Comparison of ENCODE assay signal across 1 cellular context in the genomic region with DNA sequence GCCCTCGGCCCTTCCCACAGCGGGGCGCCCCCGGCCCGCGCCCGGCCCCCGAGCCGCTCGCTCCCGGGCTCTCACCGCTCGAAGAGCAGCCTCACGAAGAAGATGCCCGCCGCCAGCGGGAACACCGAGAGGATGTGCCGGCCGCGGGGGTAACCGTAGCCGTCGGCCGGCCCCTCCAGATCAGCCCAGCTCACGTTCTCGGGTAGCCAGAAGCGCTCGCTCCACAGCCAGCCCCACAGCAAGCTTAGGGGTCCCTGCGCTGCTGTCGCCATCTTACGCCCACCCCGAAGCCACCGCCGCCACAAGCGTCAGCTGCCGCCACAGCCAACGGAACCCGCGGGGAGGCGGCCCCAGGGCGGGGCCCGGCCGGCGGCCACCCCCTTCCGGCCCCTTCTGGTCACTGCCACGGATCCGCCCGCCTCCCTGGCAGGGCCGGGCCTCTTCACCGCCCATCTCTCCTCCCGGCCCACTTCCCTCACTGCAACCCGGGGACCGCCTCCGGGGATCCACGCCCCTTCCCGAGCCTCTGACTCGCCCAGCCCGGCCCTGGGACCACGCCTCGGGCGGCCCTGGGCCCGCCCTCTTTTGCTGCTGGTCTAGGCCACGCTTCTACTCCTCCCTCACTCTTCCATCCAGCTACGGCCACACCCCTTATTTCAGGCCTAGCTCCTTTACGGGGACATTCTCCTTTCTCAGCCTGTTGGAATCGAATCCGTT.
TF ChIP-seq lines count a peak whose summit lies in the region.

A gene with protein sequence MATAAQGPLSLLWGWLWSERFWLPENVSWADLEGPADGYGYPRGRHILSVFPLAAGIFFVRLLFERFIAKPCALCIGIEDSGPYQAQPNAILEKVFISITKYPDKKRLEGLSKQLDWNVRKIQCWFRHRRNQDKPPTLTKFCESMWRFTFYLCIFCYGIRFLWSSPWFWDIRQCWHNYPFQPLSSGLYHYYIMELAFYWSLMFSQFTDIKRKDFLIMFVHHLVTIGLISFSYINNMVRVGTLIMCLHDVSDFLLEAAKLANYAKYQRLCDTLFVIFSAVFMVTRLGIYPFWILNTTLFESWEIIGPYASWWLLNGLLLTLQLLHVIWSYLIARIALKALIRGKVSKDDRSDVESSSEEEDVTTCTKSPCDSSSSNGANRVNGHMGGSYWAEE (minus strand): TSS at position 344 of the 717 bp plus-strand sequence. CDS start 72 bp downstream, at position 272.

TF ChIP-seq in SK-N-SH, 30 proteins besides CTCF, POLR2A, EP300 and RAD21 (continued from another document):
- TF ChIP-seq NRF1 (IDR thresholded peaks at IDR 0.05; ENCODE audit: low read depth, low read length) (0 out of 2 replicates have a peak, but pooled peaks have one; percentile 13), RFX5 (IDR thresholded peaks at IDR 0.05; ENCODE audit: low read length) (0 out of 2 replicates have a peak, but pooled peaks have one; percentile 35), RCOR1 (IDR thresholded peaks at IDR 0.05; ENCODE audit: low read length) (no peak), JUND (IDR thresholded peaks at IDR 0.05) (no peak), EZH2phosphoT487 (IDR thresholded peaks at IDR 0.05; ENCODE audit: borderline replicate concordance, low read depth) (no peak), FOXM1 (IDR thresholded peaks at IDR 0.05; ENCODE audit: low read depth) (no peak), SMC3 (IDR thresholded peaks at IDR 0.05; ENCODE audit: low read depth, low read length) (no peak), MXI1 (IDR thresholded peaks at IDR 0.05; ENCODE audit: low read depth, low read length) (peak; percentile 90; the same call in 1 of the 2 replicates), FOSL2 (IDR thresholded peaks at IDR 0.05; ENCODE audit: borderline replicate concordance, low read depth) (no peak), POLR2AphosphoS5 (IDR thresholded peaks at IDR 0.05; ENCODE audit: low read depth, low read length) (peak; percentile 66), SIN3A (IDR thresholded peaks at IDR 0.05; ENCODE audit: borderline replicate concordance, low read depth, low read length) (peak; percentile 44; the same call in 1 of the 2 replicates)
- TF ChIP-seq, protein P1, sequence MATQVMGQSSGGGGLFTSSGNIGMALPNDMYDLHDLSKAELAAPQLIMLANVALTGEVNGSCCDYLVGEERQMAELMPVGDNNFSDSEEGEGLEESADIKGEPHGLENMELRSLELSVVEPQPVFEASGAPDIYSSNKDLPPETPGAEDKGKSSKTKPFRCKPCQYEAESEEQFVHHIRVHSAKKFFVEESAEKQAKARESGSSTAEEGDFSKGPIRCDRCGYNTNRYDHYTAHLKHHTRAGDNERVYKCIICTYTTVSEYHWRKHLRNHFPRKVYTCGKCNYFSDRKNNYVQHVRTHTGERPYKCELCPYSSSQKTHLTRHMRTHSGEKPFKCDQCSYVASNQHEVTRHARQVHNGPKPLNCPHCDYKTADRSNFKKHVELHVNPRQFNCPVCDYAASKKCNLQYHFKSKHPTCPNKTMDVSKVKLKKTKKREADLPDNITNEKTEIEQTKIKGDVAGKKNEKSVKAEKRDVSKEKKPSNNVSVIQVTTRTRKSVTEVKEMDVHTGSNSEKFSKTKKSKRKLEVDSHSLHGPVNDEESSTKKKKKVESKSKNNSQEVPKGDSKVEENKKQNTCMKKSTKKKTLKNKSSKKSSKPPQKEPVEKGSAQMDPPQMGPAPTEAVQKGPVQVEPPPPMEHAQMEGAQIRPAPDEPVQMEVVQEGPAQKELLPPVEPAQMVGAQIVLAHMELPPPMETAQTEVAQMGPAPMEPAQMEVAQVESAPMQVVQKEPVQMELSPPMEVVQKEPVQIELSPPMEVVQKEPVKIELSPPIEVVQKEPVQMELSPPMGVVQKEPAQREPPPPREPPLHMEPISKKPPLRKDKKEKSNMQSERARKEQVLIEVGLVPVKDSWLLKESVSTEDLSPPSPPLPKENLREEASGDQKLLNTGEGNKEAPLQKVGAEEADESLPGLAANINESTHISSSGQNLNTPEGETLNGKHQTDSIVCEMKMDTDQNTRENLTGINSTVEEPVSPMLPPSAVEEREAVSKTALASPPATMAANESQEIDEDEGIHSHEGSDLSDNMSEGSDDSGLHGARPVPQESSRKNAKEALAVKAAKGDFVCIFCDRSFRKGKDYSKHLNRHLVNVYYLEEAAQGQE (IDR thresholded peaks at IDR 0.05; ENCODE audit: low read depth, low read length): no peak
- TF ChIP-seq, protein P2, sequence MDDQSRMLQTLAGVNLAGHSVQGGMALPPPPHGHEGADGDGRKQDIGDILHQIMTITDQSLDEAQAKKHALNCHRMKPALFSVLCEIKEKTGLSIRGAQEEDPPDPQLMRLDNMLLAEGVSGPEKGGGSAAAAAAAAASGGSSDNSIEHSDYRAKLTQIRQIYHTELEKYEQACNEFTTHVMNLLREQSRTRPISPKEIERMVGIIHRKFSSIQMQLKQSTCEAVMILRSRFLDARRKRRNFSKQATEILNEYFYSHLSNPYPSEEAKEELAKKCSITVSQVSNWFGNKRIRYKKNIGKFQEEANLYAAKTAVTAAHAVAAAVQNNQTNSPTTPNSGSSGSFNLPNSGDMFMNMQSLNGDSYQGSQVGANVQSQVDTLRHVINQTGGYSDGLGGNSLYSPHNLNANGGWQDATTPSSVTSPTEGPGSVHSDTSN (IDR thresholded peaks at IDR 0.05): no peak
